ENCODE assay signal across 1 cellular context in the genomic region with DNA sequence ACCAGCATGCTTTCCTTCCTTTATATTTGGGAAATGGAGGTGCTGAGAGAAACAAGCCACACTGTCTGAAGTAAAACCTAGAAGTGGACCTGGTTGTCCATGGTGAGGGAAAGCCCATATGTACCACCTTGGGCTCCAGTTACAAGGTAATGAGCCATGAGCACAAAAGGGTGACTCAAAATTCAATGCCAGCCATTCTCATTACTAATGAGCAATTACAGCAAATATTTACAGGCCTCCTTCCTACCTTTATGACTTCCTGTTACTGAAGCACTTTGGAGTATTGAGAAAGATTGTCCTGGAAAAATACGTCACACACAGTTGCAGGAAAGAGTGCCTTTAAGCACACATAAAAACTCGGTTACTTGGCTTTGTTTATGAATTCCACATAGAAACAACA.
TF ChIP-seq lines count a peak whose summit lies in the region.

No MANE protein-coding gene starts in this region.

TF ChIP-seq in SK-N-SH, 30 proteins besides CTCF, POLR2A, EP300 and RAD21 (continued from another document):
- TF ChIP-seq, protein P1, sequence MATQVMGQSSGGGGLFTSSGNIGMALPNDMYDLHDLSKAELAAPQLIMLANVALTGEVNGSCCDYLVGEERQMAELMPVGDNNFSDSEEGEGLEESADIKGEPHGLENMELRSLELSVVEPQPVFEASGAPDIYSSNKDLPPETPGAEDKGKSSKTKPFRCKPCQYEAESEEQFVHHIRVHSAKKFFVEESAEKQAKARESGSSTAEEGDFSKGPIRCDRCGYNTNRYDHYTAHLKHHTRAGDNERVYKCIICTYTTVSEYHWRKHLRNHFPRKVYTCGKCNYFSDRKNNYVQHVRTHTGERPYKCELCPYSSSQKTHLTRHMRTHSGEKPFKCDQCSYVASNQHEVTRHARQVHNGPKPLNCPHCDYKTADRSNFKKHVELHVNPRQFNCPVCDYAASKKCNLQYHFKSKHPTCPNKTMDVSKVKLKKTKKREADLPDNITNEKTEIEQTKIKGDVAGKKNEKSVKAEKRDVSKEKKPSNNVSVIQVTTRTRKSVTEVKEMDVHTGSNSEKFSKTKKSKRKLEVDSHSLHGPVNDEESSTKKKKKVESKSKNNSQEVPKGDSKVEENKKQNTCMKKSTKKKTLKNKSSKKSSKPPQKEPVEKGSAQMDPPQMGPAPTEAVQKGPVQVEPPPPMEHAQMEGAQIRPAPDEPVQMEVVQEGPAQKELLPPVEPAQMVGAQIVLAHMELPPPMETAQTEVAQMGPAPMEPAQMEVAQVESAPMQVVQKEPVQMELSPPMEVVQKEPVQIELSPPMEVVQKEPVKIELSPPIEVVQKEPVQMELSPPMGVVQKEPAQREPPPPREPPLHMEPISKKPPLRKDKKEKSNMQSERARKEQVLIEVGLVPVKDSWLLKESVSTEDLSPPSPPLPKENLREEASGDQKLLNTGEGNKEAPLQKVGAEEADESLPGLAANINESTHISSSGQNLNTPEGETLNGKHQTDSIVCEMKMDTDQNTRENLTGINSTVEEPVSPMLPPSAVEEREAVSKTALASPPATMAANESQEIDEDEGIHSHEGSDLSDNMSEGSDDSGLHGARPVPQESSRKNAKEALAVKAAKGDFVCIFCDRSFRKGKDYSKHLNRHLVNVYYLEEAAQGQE (IDR thresholded peaks at IDR 0.05; ENCODE audit: low read depth, low read length) = no peak
- TF ChIP-seq MXI1 (IDR thresholded peaks at IDR 0.05; ENCODE audit: low read depth, low read length) = no peak
- TF ChIP-seq GATA2 (CRISPR knock-in tag; IDR thresholded peaks at IDR 0.05) = no peak
